In genomic region chr12:42237052-42237852, GRCh38 we compare ENCODE assay signal across 8 cellular contexts. TPM values are rescaled to one million over a fixed set of nuclear protein-coding genes. Genes with fewer than 3 reads are reported as not detected.
DNase-seq lines count a peak whose midpoint lies in the region; ATAC-seq, FAIRE-seq and TF ChIP-seq lines count a peak whose summit lies in the region.

No MANE protein-coding gene starts in this region.

- peaks cover 0 to 14% of the 10 kb centered on the region in 2 donors for H3K4me1 ChIP-seq in kidney (ENCODE audit: control insufficient read depth in 1 of 2, insufficient read depth in 1 of 2, low read depth in 1 of 2, low read length in 2 of 2)

- peak overlapping the region; percentile 73 to 79 for H3K27ac ChIP-seq in kidney (ENCODE audit: low read depth in 2 of 2, low read length in 2 of 2)

- peak; percentile 75 for ATAC-seq in GM18868 (IDR thresholded peaks at IDR 0.05; ENCODE audit: unreplicated experiment)
- peak; percentile 69 for ATAC-seq in HG03097 (IDR thresholded peaks at IDR 0.05; ENCODE audit: low FRiP score, unreplicated experiment)
- ATAC-seq in activated CD4-positive, CD25-positive, alpha-beta regulatory T cell treated with anti-CD3 and anti-CD28 coated beads, Interleukin-2, amount 50 U/mL, for 24 hours = peak; percentile 77

- no peaks in the 10 kb centered on the region for H3K36me3 ChIP-seq in kidney (ENCODE audit: control insufficient read depth in 1 of 2, insufficient read depth in 2 of 2, low read length in 2 of 2)

- TF ChIP-seq CTCF in AG09309 (IDR thresholded peaks at IDR 0.05; ENCODE audit: control insufficient read depth, insufficient read depth, low read depth, low read length, missing control alignments) (peak; percentile 40), kidney (IDR thresholded peaks at IDR 0.05; ENCODE audit: borderline replicate concordance, extremely low read depth, insufficient read depth) (no peak)

- no peaks in the 10 kb centered on the region for H3K9me3 ChIP-seq in kidney (ENCODE audit: control insufficient read depth in 1 of 2, low read length in 2 of 2)

- H3K4me3 ChIP-seq in AG09309 (ENCODE audit: control insufficient read depth, low read depth, low read length) (peak overlapping the region; percentile 48), kidney (ENCODE audit: low read length in 2 of 2) (peak overlapping the region; percentile 75 to 86)

- no peak for FAIRE-seq in kidney (lab: Jason Lieb, UNC)

- DNase-seq in AG09309 (ENCODE audit: low read depth) (peak; percentile 21), NCI-H2196 (lab: John Stamatoyannopoulos, UW; ENCODE audit: unreplicated experiment) (peak; percentile 68), cerebellar cortex (ENCODE audit: low spot score) (peak; percentile 75), kidney (peak; percentile 94)
- DNase-seq in stimulated activated CD4-positive, alpha-beta T cell treated with anti-CD3 and anti-CD28 coated beads, Interleukin-15, amount 100 ng/mL, for 48 hours (ENCODE audit: low read depth in 2 of 2) = peak; percentile 58 to 59

- peak overlapping the region; percentile 63 to 82 for H3K9ac ChIP-seq in kidney (ENCODE audit: low read length in 2 of 2)

- intact Hi-C loops in kidney (cut with DNase I) = no loop called here

RNA-seq across cellular contexts. Expression of gene YAF2, which starts 0.8 kb away (rescaled TPM):
- 32.0 TPM for total RNA-seq in kidney
- 15.0 TPM for polyA plus RNA-seq in kidney (ENCODE audit: insufficient read depth, low read depth, low replicate concordance)

Comparison
In these comparisons a context has a peak if more than half of its experiments do, and no peak if none do; other contexts are left out.
1. Peak in every context shown above with its lines: DNase-seq, ATAC-seq, H3K4me3 ChIP-seq and H3K27ac ChIP-seq.
2. DNase-seq: peak in every context shown above with its lines; median percentile 94 in kidney; 75 in cerebellar cortex; 68 in NCI-H2196; 58 in stimulated activated CD4-positive, alpha-beta T cell treated with anti-CD3 and anti-CD28 coated beads, Interleukin-15, amount 100 ng/mL, for 48 hours; 21 in AG09309.